Comparison of ENCODE assay signal across 20 cellular contexts in the genomic region with DNA sequence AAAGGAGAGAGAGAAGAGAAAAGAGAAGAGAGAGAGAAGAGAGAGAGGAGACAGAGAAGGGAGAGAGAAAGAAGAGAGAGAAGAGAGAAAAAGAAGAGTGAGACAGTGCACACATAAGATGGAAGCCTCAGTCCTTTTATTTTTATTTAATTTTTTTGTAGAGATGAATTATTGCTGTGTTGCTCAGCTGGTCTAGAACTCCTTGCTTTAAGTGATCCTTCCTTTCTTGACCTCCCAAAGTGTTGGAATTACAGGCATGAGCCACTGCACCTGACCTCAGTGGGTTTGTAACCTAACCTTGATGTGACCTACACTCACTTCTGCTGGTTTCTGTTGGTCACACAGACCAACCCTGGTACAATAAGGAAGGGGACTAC. TPM values are rescaled to one million over a fixed set of nuclear protein-coding genes. Genes with fewer than 3 reads are reported as not detected.
DNase-seq lines count a peak whose midpoint lies in the region; ATAC-seq, FAIRE-seq and TF ChIP-seq lines count a peak whose summit lies in the region.
"Had no signal": no experiment of that assay in that cellular context is flagged by ENCODE, and none has a peak within 500 bp of the region (broad histone marks: within the 10 kb centered on the region; RNA-seq: fewer than 3 reads in every experiment).

No MANE protein-coding gene starts in this region.

- H3K9me3 ChIP-seq in HEK293 (ENCODE audit: control insufficient read depth, insufficient read depth, low read depth, low read length) (no peaks in the 10 kb centered on the region), GM12878 (replicated peaks; ENCODE audit: control insufficient read depth, insufficient read depth, low read length) (no peaks in the 10 kb centered on the region)

- TF ChIP-seq EP300 in GM12878 (IDR thresholded peaks at IDR 0.05; ENCODE audit: borderline replicate concordance in 1 of 2, control insufficient read depth in 1 of 2, low read depth in 2 of 2, low read length in 2 of 2), result no peak

- H3K27ac ChIP-seq in HEK293 (ENCODE audit: extremely low read depth, low read depth, low read length) (no peak overlapping the region), GM12878 (ENCODE audit: control insufficient read depth, insufficient read depth) (no peak overlapping the region)
- H3K27ac ChIP-seq: PC-9, RWPE1 had no signal

- peaks cover 35% of the 10 kb centered on the region for H3K27me3 Mint-ChIP-seq in stimulated activated naive CD8-positive, alpha-beta T cell treated with anti-CD3 and anti-CD28 coated beads, Interleukin-15, Interleukin-2, amounts not matched to agents 100 ng/mL and 50 ng/mL, for 24 hours
- H3K27me3 Mint-ChIP-seq in stimulated activated naive CD8-positive, alpha-beta T cell treated with anti-CD3 and anti-CD28 coated beads, Interleukin-15, amount 100 ng/mL, for 72 hours, result peaks cover 57% of the 10 kb centered on the region
- H3K27me3 Mint-ChIP-seq in stimulated activated naive B cell treated with anti-CD40 and anti-IgM and Interleukin-4, amounts not matched to agents 10 μg/mL and 1 μg/mL and 100 μg/mL, for 72 hours, result no peaks in the 10 kb centered on the region

- peaks cover 20% of the 10 kb centered on the region for H3K4me1 Mint-ChIP-seq in stimulated activated naive CD8-positive, alpha-beta T cell treated with anti-CD3 and anti-CD28 coated beads, Interleukin-15, Interleukin-2, amounts not matched to agents 100 ng/mL and 50 ng/mL, for 24 hours (ENCODE audit: low read depth)
- peaks cover 9% of the 10 kb centered on the region for H3K4me1 Mint-ChIP-seq in stimulated activated naive CD8-positive, alpha-beta T cell treated with anti-CD3 and anti-CD28 coated beads, Interleukin-15, amount 100 ng/mL, for 72 hours
- peaks cover 54 to 74% of the 10 kb centered on the region in 2 donors for H3K4me1 Mint-ChIP-seq in stimulated activated naive B cell treated with anti-CD40 and anti-IgM and Interleukin-4, amounts not matched to agents 10 μg/mL and 1 μg/mL and 100 μg/mL, for 72 hours

- peak overlapping the region; percentile 36 for H3K27ac Mint-ChIP-seq in stimulated activated naive CD8-positive, alpha-beta T cell treated with anti-CD3 and anti-CD28 coated beads, Interleukin-15, Interleukin-2, amounts not matched to agents 100 ng/mL and 50 ng/mL, for 24 hours
- no peak overlapping the region for H3K27ac Mint-ChIP-seq in stimulated activated naive CD8-positive, alpha-beta T cell treated with anti-CD3 and anti-CD28 coated beads, Interleukin-15, amount 100 ng/mL, for 72 hours
- H3K27ac Mint-ChIP-seq in stimulated activated naive B cell treated with anti-CD40 and anti-IgM and Interleukin-4, amounts not matched to agents 10 μg/mL and 1 μg/mL and 100 μg/mL, for 72 hours, result peak overlapping the region; percentile 73

- intact Hi-C loops in GM12878 (cut with micrococcal nuclease; ENCODE audit: unreplicated experiment), result loop anchor here (1.0 kb wide), 1 partner anchor 7 kb away; no protein-coding TSS in a partner anchor

- TF ChIP-seq POLR2A in GM12878 (IDR thresholded peaks at IDR 0.05; ENCODE audit: low read depth, low read length), result no peak

- no peak for ATAC-seq in stimulated activated naive CD8-positive, alpha-beta T cell treated with anti-CD3 and anti-CD28 coated beads, Interleukin-15, amount 100 ng/mL, for 72 hours
- ATAC-seq in GM12878, result no peak
- ATAC-seq in stimulated activated naive B cell treated with anti-CD40 and anti-IgM and Interleukin-4, amounts not matched to agents 10 μg/mL and 1 μg/mL and 100 μg/mL, for 72 hours (replicated peaks), result no peak
- ATAC-seq: SK-N-SH treated with all-trans-retinoic acid at 6 μM for 48 hours had no signal

- no peak overlapping the region for H3K4me3 Mint-ChIP-seq in stimulated activated naive CD8-positive, alpha-beta T cell treated with anti-CD3 and anti-CD28 coated beads, Interleukin-15, Interleukin-2, amounts not matched to agents 100 ng/mL and 50 ng/mL, for 24 hours
- H3K4me3 Mint-ChIP-seq in stimulated activated naive CD8-positive, alpha-beta T cell treated with anti-CD3 and anti-CD28 coated beads, Interleukin-15, amount 100 ng/mL, for 72 hours, result no peak overlapping the region
- peak overlapping the region in 1 of 2 donors; percentile 26 for H3K4me3 Mint-ChIP-seq in stimulated activated naive B cell treated with anti-CD40 and anti-IgM and Interleukin-4, amounts not matched to agents 10 μg/mL and 1 μg/mL and 100 μg/mL, for 72 hours

- in situ Hi-C loops in GM12878 (cut with MboI), result loop anchor here (10.0 kb wide), 1 partner anchor 747 kb away; the partner anchor contains the start of gene SYS1

- H3K36me3 Mint-ChIP-seq in stimulated activated naive CD8-positive, alpha-beta T cell treated with anti-CD3 and anti-CD28 coated beads, Interleukin-15, Interleukin-2, amounts not matched to agents 100 ng/mL and 50 ng/mL, for 24 hours (ENCODE audit: low read depth), result no peaks in the 10 kb centered on the region
- no peaks in the 10 kb centered on the region for H3K36me3 Mint-ChIP-seq in stimulated activated naive B cell treated with anti-CD40 and anti-IgM and Interleukin-4, amounts not matched to agents 10 μg/mL and 1 μg/mL and 100 μg/mL, for 72 hours

- POLR2A ChIA-PET in HEK293 (lab: Yijun Ruan, JAX) (no interaction called here), GM12878 (lab: Charles Lee) (interaction anchor here (0.8 to 1.1 kb wide), 2 partner anchors 8 to 18 kb away, joined by 3 to 5 read pairs; no protein-coding TSS in a partner anchor)

- no peaks in the 10 kb centered on the region for H3K27me3 ChIP-seq in GM12878 (replicated peaks in 1 of 2; ENCODE audit: control insufficient read depth in 2 of 2, insufficient read depth in 2 of 2, low read length in 1 of 2)

- H3K4me2 ChIP-seq in GM12878 (ENCODE audit: control insufficient read depth, insufficient read depth), result no peak overlapping the region; the same call in 1 of the 2 replicates
- H3K4me2 ChIP-seq: PC-9 had no signal

- SMC1A ChIA-PET in GM12878 (lab: Charles Lee; ENCODE audit: uncharacterized antibody, unreplicated experiment), result interaction anchor here (1.5 to 1.8 kb wide), 2 partner anchors 9 to 27 kb away, joined by 5 to 8 read pairs; no protein-coding TSS in a partner anchor

- no peak for TF ChIP-seq RAD21 in GM12878 (IDR thresholded peaks at IDR 0.05; ENCODE audit: insufficient read depth, low read depth, low read length)

- H4K20me1 ChIP-seq in GM12878 (ENCODE audit: control insufficient read depth, insufficient read depth), result no peaks in the 10 kb centered on the region

- no peak overlapping the region for H3K9ac ChIP-seq in GM12878 (ENCODE audit: control insufficient read depth, insufficient read depth, low read length)

- H3K4me3 ChIP-seq in HEK293 (ENCODE audit: low read depth, low read length) (no peak overlapping the region), GM12878 (no peak overlapping the region)
- H3K4me3 ChIP-seq: PC-9 had no signal

- no peak for DNase-seq in stimulated activated naive CD8-positive, alpha-beta T cell treated with anti-CD3 and anti-CD28 coated beads, Interleukin-15, amount 100 ng/mL, for 72 hours
- no peak for DNase-seq in GM12878 (ENCODE audit: low read depth, low spot score)
- DNase-seq in stimulated activated naive B cell treated with anti-CD40 and anti-IgM and Interleukin-4, amounts not matched to agents 10 μg/mL and 1 μg/mL and 100 μg/mL, for 72 hours, result no peak
- DNase-seq in cortex of kidney (lab: John Stamatoyannopoulos, UW), result no peak
- DNase-seq in NCI-H748 treated with DMSO at 0.1 percent for 48 hours (lab: John Stamatoyannopoulos, UW), result no peak
- no peak for DNase-seq in NCI-H2081 treated with DMSO at 0.1 percent for 48 hours (lab: John Stamatoyannopoulos, UW)
- DNase-seq: COR-L47, DMS153, GF-D8, GOT3, KG1, NCI-H1417 treated with DMSO at 0.1 percent for 48 hours, NCI-H2029 treated with DMSO at 0.1 percent for 48 hours, PC-9, SIG-M5, T-helper 1 cell had no signal

- no TSS peak for BruUV-seq in GM12878 (replicated peaks; lab: Mats Ljungman, UMichigan)

- no peaks in the 10 kb centered on the region for H3K79me2 ChIP-seq in GM12878 (ENCODE audit: control insufficient read depth, insufficient read depth, low read length)

- H3K4me1 ChIP-seq in HEK293 (ENCODE audit: control insufficient read depth, insufficient read depth, low read length), result no peaks in the 10 kb centered on the region
- peaks cover 37% of the 10 kb centered on the region for H3K4me1 ChIP-seq in GM12878 (ENCODE audit: control insufficient read depth, insufficient read depth, low read length)

- H3K36me3 ChIP-seq in HEK293 (ENCODE audit: control insufficient read depth in 2 of 2, insufficient read depth in 1 of 2, low read length in 2 of 2) (no peaks in the 10 kb centered on the region), GM12878 (ENCODE audit: control insufficient read depth in 2 of 2, insufficient read depth in 2 of 2, low read length in 1 of 2) (no peaks in the 10 kb centered on the region)

- FAIRE-seq in GM12878 (lab: Jason Lieb, UNC), result peak; percentile 13

- H2AFZ ChIP-seq in GM12878 (ENCODE audit: control insufficient read depth, low read depth, low read length), result no peak overlapping the region
- H2AFZ ChIP-seq: PC-9 had no signal

- H3K9me3 Mint-ChIP-seq in stimulated activated naive CD8-positive, alpha-beta T cell treated with anti-CD3 and anti-CD28 coated beads, Interleukin-15, Interleukin-2, amounts not matched to agents 100 ng/mL and 50 ng/mL, for 24 hours, result no peaks in the 10 kb centered on the region
- no peaks in the 10 kb centered on the region for H3K9me3 Mint-ChIP-seq in stimulated activated naive CD8-positive, alpha-beta T cell treated with anti-CD3 and anti-CD28 coated beads, Interleukin-15, amount 100 ng/mL, for 72 hours
- no peaks in the 10 kb centered on the region for H3K9me3 Mint-ChIP-seq in stimulated activated naive B cell treated with anti-CD40 and anti-IgM and Interleukin-4, amounts not matched to agents 10 μg/mL and 1 μg/mL and 100 μg/mL, for 72 hours

- RAD21 ChIA-PET in GM12878 (lab: Charles Lee; ENCODE audit: unreplicated experiment), result no interaction called here

- TF ChIP-seq CTCF in HEK293 (tag by site-specific recombination; IDR thresholded peaks at IDR 0.05), result no peak
- no peak for TF ChIP-seq CTCF in GM12878 (IDR thresholded peaks at IDR 0.05 in 2 of 3, conservative IDR thresholded peaks at IDR 0.05 in 1 of 3; ENCODE audit: control insufficient read depth in 2 of 3, extremely low read depth in 1 of 3, insufficient read depth in 1 of 3, low read depth in 3 of 3, low read length in 3 of 3)

- CTCF ChIA-PET in HEK293 (lab: Yijun Ruan, JAX), result no interaction called here
- CTCF ChIA-PET in GM12878 (lab: Yijun Ruan, JAX), result interaction anchor here (1.2 kb wide), 1 partner anchor 23 kb away, joined by 5 read pairs; no protein-coding TSS in a partner anchor

RNA-seq across cellular contexts. Expression of gene CD40, which starts 6.3 kb away (rescaled TPM):
- 203 and 210 TPM in 2 replicates for total RNA-seq in GM12878 (2013; cell fraction: nucleolus; rRNA removed)
- total RNA-seq in GM12878 (2014; rRNA removed) (116 and 120 TPM in 2 replicates), GM12878 (2014; rRNA removed; fragmentation: Illumina TruSeq; extraction: Trizol) (75.6 and 77.7 TPM in 2 replicates), GM12878 (2021) (99.0 and 103 TPM in 2 replicates)
- 76.0 TPM for polyA plus RNA-seq in GM12878 (2011; ENCODE audit: low read depth)
- polyA plus RNA-seq in GM12878 (2011; rRNA removed) (137 and 193 TPM in 2 replicates), GM12878 (2014; fragmentation: Illumina TruSeq; extraction: Trizol) (105 and 110 TPM in 2 replicates), GM12878 (2014; fragmentation: Nextera tagmentation; extraction: Ambion mirVana) (10 to 100 TPM; 40.8 to 71.7 TPM), GM12878 (2014; rRNA removed) (145 and 166 TPM in 2 replicates), GM12878 (2016; fragmentation: Nextera tagmentation; extraction: Ambion mirVana) (10 to 100 TPM; 75.4 to 80.1 TPM)
- 173 and 269 TPM in 2 replicates for polyA plus RNA-seq in GM12878 (2011; cell fraction: cytosol; rRNA removed)
- 225 and 280 TPM in 2 replicates for polyA plus RNA-seq in GM12878 (2011; cell fraction: nucleus; rRNA removed)
- polyA plus RNA-seq in GM12878 (2012), result 109 and 140 TPM in 2 replicates
- 133 and 196 TPM in 2 replicates for polyA minus RNA-seq in GM12878 (2011; rRNA and poly(A)+ RNA removed)
- polyA minus RNA-seq in GM12878 (2011; cell fraction: cytosol; rRNA and poly(A)+ RNA removed), result 45.2 and 54.9 TPM in 2 replicates
- 53.3 and 65.2 TPM in 2 replicates for polyA minus RNA-seq in GM12878 (2011; cell fraction: nucleus; rRNA and poly(A)+ RNA removed)

RNA-seq across cellular contexts. Expression of gene NCOA5, which starts 22.1 kb away (rescaled TPM):
- 11.1 and 13.8 TPM in 2 replicates for total RNA-seq in GM12878 (2013; cell fraction: nucleolus; rRNA removed)
- total RNA-seq in GM12878 (2014; rRNA removed) (28.9 and 31.8 TPM in 2 replicates), GM12878 (2014; rRNA removed; fragmentation: Illumina TruSeq; extraction: Trizol) (20.8 and 22.5 TPM in 2 replicates), GM12878 (2021) (30.3 and 35.0 TPM in 2 replicates)
- 11.7 TPM for polyA plus RNA-seq in GM12878 (2011; ENCODE audit: low read depth)
- polyA plus RNA-seq in GM12878 (2011; rRNA removed) (21.6 and 29.6 TPM in 2 replicates), GM12878 (2014; fragmentation: Illumina TruSeq; extraction: Trizol) (38.1 and 39.0 TPM in 2 replicates), GM12878 (2014; fragmentation: Nextera tagmentation; extraction: Ambion mirVana) (1 to 10 TPM; 7.7 to 8.8 TPM), GM12878 (2014; rRNA removed) (29.8 and 30.2 TPM in 2 replicates), GM12878 (2016; fragmentation: Nextera tagmentation; extraction: Ambion mirVana) (10 to 100 TPM; 30.5 to 35.3 TPM)
- polyA plus RNA-seq in GM12878 (2011; cell fraction: cytosol; rRNA removed), result 22.4 and 24.3 TPM in 2 replicates
- 35.0 and 45.1 TPM in 2 replicates for polyA plus RNA-seq in GM12878 (2011; cell fraction: nucleus; rRNA removed)
- polyA plus RNA-seq in GM12878 (2012), result 13.8 and 18.1 TPM in 2 replicates
- 20.5 and 20.7 TPM in 2 replicates for polyA minus RNA-seq in GM12878 (2011; rRNA and poly(A)+ RNA removed)
- polyA minus RNA-seq in GM12878 (2011; cell fraction: cytosol; rRNA and poly(A)+ RNA removed), result 10.7 and 11.1 TPM in 2 replicates
- 7.6 and 13.9 TPM in 2 replicates for polyA minus RNA-seq in GM12878 (2011; cell fraction: nucleus; rRNA and poly(A)+ RNA removed)

Comparison
In these comparisons a context has a peak if more than half of its experiments do, and no peak if none do; other contexts are left out.
1. H3K27ac Mint-ChIP-seq: peak in stimulated activated naive CD8-positive, alpha-beta T cell treated with anti-CD3 and anti-CD28 coated beads, Interleukin-15, Interleukin-2, amounts not matched to agents 100 ng/mL and 50 ng/mL, for 24 hours (single experiment) and stimulated activated naive B cell treated with anti-CD40 and anti-IgM and Interleukin-4, amounts not matched to agents 10 μg/mL and 1 μg/mL and 100 μg/mL, for 72 hours (single experiment); none in stimulated activated naive CD8-positive, alpha-beta T cell treated with anti-CD3 and anti-CD28 coated beads, Interleukin-15, amount 100 ng/mL, for 72 hours (0 of 2).